ENCODE assay signal across 9 cellular contexts in the genomic region with DNA sequence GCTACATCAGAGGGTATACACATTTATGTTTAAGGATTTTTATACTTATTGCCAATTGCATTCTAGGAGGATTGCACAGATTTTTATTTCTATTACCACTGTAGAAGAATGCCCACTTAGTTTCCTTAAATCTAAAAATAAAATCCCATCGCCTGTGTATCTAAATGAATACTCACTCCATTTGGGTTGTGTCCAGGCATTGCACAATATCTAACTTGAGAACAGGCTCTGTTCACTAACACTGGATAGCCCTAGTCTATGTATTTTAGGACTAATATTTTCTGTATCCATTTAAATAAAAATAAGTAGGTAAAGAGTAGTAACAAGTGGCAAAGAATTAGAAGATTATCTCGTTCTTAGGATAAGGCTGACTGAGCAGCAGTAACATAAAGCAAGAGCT. TPM values are rescaled to one million over a fixed set of nuclear protein-coding genes. Genes with fewer than 3 reads are reported as not detected.
DNase-seq lines count a peak whose midpoint lies in the region; ATAC-seq and TF ChIP-seq lines count a peak whose summit lies in the region.
"Had no signal": no experiment of that assay in that cellular context is flagged by ENCODE, and none has a peak within 500 bp of the region (broad histone marks: within the 10 kb centered on the region; RNA-seq: fewer than 3 reads in every experiment).

No MANE protein-coding gene starts in this region.

- H3K9ac ChIP-seq in mammary epithelial cell (ENCODE audit: insufficient read depth, low read length), result no peak overlapping the region

- CTCF ChIA-PET in mammary epithelial cell (lab: Charles Lee; ENCODE audit: low non-redundant PET), result no interaction called here

- 0% methylated on average over 2 of the region's 2 CpGs for WGBS in mammary epithelial cell (ENCODE audit: low coverage, missing lambda C conversion rate)

- H3K4me3 ChIP-seq in mammary epithelial cell (replicated peaks in 1 of 3; ENCODE audit: insufficient read depth in 1 of 3, low read depth in 2 of 3, low read length in 3 of 3) (no peak overlapping the region), left lung (no peak overlapping the region)

- H3K36me3 ChIP-seq in mammary epithelial cell (ENCODE audit: insufficient read depth, low read length) (no peaks in the 10 kb centered on the region), left lung (no peaks in the 10 kb centered on the region)

- TF ChIP-seq CTCF in mammary epithelial cell (conservative IDR thresholded peaks at IDR 0.05 in 1 of 2, IDR thresholded peaks at IDR 0.05 in 1 of 2; ENCODE audit: extremely low read depth in 1 of 2, insufficient read depth in 1 of 2, low read depth in 1 of 2, low read length in 2 of 2) (no peak), left lung (IDR thresholded peaks at IDR 0.05) (no peak)

- BruUV-seq in mammary epithelial cell (replicated peaks; lab: Mats Ljungman, UMichigan), result no TSS peak

- in situ Hi-C loops in mammary epithelial cell (cut with MboI; ENCODE audit: low sequenced_read_pairs in 2 of 2), result no loop called here

- H3K9me3 ChIP-seq in mammary epithelial cell (replicated peaks; ENCODE audit: insufficient read depth, low read length) (no peaks in the 10 kb centered on the region), left lung (no peaks in the 10 kb centered on the region)

- ATAC-seq in left lung (peak; percentile 4), GM21390 (IDR thresholded peaks at IDR 0.05; ENCODE audit: unreplicated experiment) (no peak), HG02870 (IDR thresholded peaks at IDR 0.05; ENCODE audit: unreplicated experiment) (no peak), HG02763 (IDR thresholded peaks at IDR 0.05; ENCODE audit: unreplicated experiment) (no peak)

- no peak overlapping the region for H3K27ac ChIP-seq in mammary epithelial cell (ENCODE audit: insufficient read depth, low read depth, low read length)
- peak overlapping the region; percentile 24 to 92 for H3K27ac ChIP-seq in left lung

- H3K4me2 ChIP-seq in mammary epithelial cell (ENCODE audit: insufficient read depth, low read depth, low read length), result no peak overlapping the region

- intact Hi-C loops in mammary epithelial cell (cut with micrococcal nuclease) (no loop called here), left lung (cut with DNase I) (loop anchor here in 1 of 2 donors (10.0 kb wide), 1 partner anchor 48 kb away; a partner anchor contains a TSS)

- peak; percentile 82 for DNase-seq in LHCN-M2 (ENCODE audit: low read depth)
- DNase-seq in mammary epithelial cell, result peak; percentile 46
- DNase-seq in left lung, result no peak
- DNase-seq in superior temporal gyrus (ENCODE audit: extremely low spot score), result peak; percentile 73
- DNase-seq in NCI-H128 (lab: John Stamatoyannopoulos, UW; ENCODE audit: unreplicated experiment), result no peak
- DNase-seq: NCI-H774 had no signal

- no peaks in the 10 kb centered on the region for H3K79me2 ChIP-seq in mammary epithelial cell (ENCODE audit: insufficient read depth, low read length)

- H2AFZ ChIP-seq in mammary epithelial cell (ENCODE audit: low read depth, low read length), result no peak overlapping the region

- H3K4me1 ChIP-seq in mammary epithelial cell (ENCODE audit: insufficient read depth, low read length) (peaks cover 20% of the 10 kb centered on the region), left lung (peaks cover 21 to 22% of the 10 kb centered on the region in 2 donors)

- H3K27me3 ChIP-seq in mammary epithelial cell (ENCODE audit: insufficient read depth, low read length) (no peaks in the 10 kb centered on the region), left lung (no peaks in the 10 kb centered on the region)

- H4K20me1 ChIP-seq in mammary epithelial cell (ENCODE audit: insufficient read depth, low read length), result no peaks in the 10 kb centered on the region

- dilution Hi-C loops in mammary epithelial cell (cut with HindIII; ENCODE audit: low sequenced_read_pairs), result loop anchor here (10.0 kb wide), 1 partner anchor 62 kb away; no protein-coding TSS in a partner anchor

RNA-seq across cellular contexts. Expression of a gene that starts 4.1 kb away (rescaled TPM):
- total RNA-seq in LHCN-M2 (2014; rRNA removed) (1.2 and 2.1 TPM in 2 replicates), mammary epithelial cell (1 to 10 TPM in 1 of 2 donors, under 1 TPM in 1; 0.67 to 1.6 TPM), left lung (10 to 100 TPM in 1 of 2 donors, 1 to 10 TPM in 1; 6.2 to 15.6 TPM)
- polyA plus RNA-seq in LHCN-M2 (2012), result 2.6 TPM
- polyA plus RNA-seq in mammary epithelial cell, result 1.5 TPM
- polyA minus RNA-seq in mammary epithelial cell, result not detected

RNA-seq across cellular contexts. Expression of a gene that starts 10.3 kb away (rescaled TPM):
- 0.58 and 1.6 TPM in 2 replicates for total RNA-seq in LHCN-M2 (2014; rRNA removed)
- polyA plus RNA-seq in LHCN-M2 (2012), result 49.2 TPM
- 1 to 10 TPM in 1 of 2 donors, under 1 TPM in 1; 0.38 to 1.3 TPM for total RNA-seq in mammary epithelial cell
- 0.16 TPM for polyA plus RNA-seq in mammary epithelial cell
- polyA minus RNA-seq in mammary epithelial cell, result not detected
- 1 to 10 TPM; 3.7 to 4.6 TPM for total RNA-seq in left lung

RNA-seq across cellular contexts. Expression of a gene that starts 11.2 kb away (rescaled TPM):
- total RNA-seq in LHCN-M2 (2014; rRNA removed) (69.9 and 70.6 TPM in 2 replicates), mammary epithelial cell (100 to 1,000 TPM in 1 of 2 donors, 10 to 100 TPM in 1; 12.7 to 110 TPM), left lung (10 to 100 TPM; 41.5 to 89.2 TPM)
- polyA plus RNA-seq in LHCN-M2 (2012), result 387 TPM
- polyA plus RNA-seq in mammary epithelial cell, result 8.1 TPM
- polyA minus RNA-seq in mammary epithelial cell, result 29.4 TPM

RNA-seq across cellular contexts. Expression of a gene that starts 14.3 kb away (rescaled TPM):
- total RNA-seq in LHCN-M2 (2014; rRNA removed) (17.0 and 17.1 TPM in 2 replicates), mammary epithelial cell (10 to 100 TPM in 1 of 2 donors, 1 to 10 TPM in 1; 5.1 to 23.7 TPM), left lung (10 to 100 TPM; 10.9 to 11.1 TPM)
- 4.6 TPM for polyA plus RNA-seq in LHCN-M2 (2012)
- 6.2 TPM for polyA plus RNA-seq in mammary epithelial cell
- 15.9 TPM for polyA minus RNA-seq in mammary epithelial cell

RNA-seq across cellular contexts. Expression of a gene that starts 43.5 kb away (rescaled TPM):
- total RNA-seq in LHCN-M2 (2014; rRNA removed) (19.9 and 27.1 TPM in 2 replicates), mammary epithelial cell (10 to 100 TPM; 12.5 to 23.7 TPM), left lung (10 to 100 TPM; 20.4 to 20.9 TPM)
- polyA plus RNA-seq in LHCN-M2 (2012), result 27.3 TPM
- 27.4 TPM for polyA plus RNA-seq in mammary epithelial cell
- polyA minus RNA-seq in mammary epithelial cell, result 1.6 TPM

Comparison
In these comparisons a context has a peak if more than half of its experiments do, and no peak if none do; other contexts are left out.
1. DNase-seq: peak in LHCN-M2 (single experiment), mammary epithelial cell (single experiment) and superior temporal gyrus (single experiment); none in left lung (0 of 2) and NCI-H128 (single experiment).